11 cellular contexts compared by ENCODE assay signal in the genomic region with DNA sequence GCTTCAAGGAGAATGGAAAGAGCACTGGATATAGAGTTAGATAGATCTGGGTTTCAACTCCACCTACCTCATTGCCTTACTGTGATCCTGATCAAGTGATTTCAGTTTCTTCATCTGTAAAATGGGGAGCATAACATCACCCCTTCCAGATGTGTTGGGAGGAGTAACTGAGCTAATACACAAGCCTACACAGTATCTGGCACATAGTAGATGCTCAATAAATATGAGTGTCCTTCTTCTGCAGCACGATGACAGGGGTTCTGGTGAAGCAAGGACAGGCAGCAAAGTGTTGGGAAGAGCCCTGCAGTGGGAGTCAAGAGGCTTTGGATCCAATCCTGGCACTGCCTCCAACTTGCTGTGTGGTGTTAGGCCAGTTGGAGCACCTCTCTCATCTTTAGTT.
DNase-seq lines count a peak whose midpoint lies in the region; ATAC-seq and TF ChIP-seq lines count a peak whose summit lies in the region.
"Had no signal": no experiment of that assay in that cellular context is flagged by ENCODE, and none has a peak within 500 bp of the region (broad histone marks: within the 10 kb centered on the region; RNA-seq: fewer than 3 reads in every experiment).

No MANE protein-coding gene starts in this region.

- peaks cover 85% of the 10 kb centered on the region for H3K4me1 Mint-ChIP-seq in activated naive CD4-positive, alpha-beta T cell treated with anti-CD3 and anti-CD28 coated beads, Interleukin-2, amount 50 U/mL, for 24 hours
- H3K4me1 Mint-ChIP-seq in T-helper 17 cell (peaks cover 73% of the 10 kb centered on the region), type B pancreatic cell (ENCODE audit: unreplicated experiment) (peaks cover 38% of the 10 kb centered on the region)

- H3K27ac ChIP-seq in esophagus squamous epithelium (peak overlapping the region; percentile 43 to 85 (median 72)), gastrocnemius medialis (no peak overlapping the region)

- TF ChIP-seq CTCF in esophagus squamous epithelium (IDR thresholded peaks at IDR 0.05) = no peak
- TF ChIP-seq CTCF in type B pancreatic cell (conservative IDR thresholded peaks at IDR 0.05) = no peak
- TF ChIP-seq CTCF in gastrocnemius medialis (IDR thresholded peaks at IDR 0.05 in 4 of 5, conservative IDR thresholded peaks at IDR 0.05 in 1 of 5) = no peak

- 100% methylated on average over 1 of the region's 1 CpG; no CpG with 5 or more reads in 1 of the 2 donors for WGBS in esophagus squamous epithelium, 2 donors

- peaks cover 0 to 31% (median 0%) of the 10 kb centered on the region in 4 donors for H3K27me3 ChIP-seq in esophagus squamous epithelium
- H3K27me3 ChIP-seq in gastrocnemius medialis = no peaks in the 10 kb centered on the region
- H3K27me3 ChIP-seq: gastroesophageal sphincter had no signal

- peak overlapping the region; percentile 36 for H3K4me3 Mint-ChIP-seq in activated naive CD4-positive, alpha-beta T cell treated with anti-CD3 and anti-CD28 coated beads, Interleukin-2, amount 50 U/mL, for 24 hours
- H3K4me3 Mint-ChIP-seq in T-helper 17 cell = peak overlapping the region; percentile 87
- peak overlapping the region; percentile 23 for H3K4me3 Mint-ChIP-seq in type B pancreatic cell
- H3K4me3 Mint-ChIP-seq: neural crest cell had no signal

- H3K36me3 ChIP-seq in esophagus squamous epithelium (no peaks in the 10 kb centered on the region), gastrocnemius medialis (no peaks in the 10 kb centered on the region)
- H3K36me3 ChIP-seq: gastroesophageal sphincter had no signal

- ATAC-seq in T-helper 17 cell (no peak), HG02678 (IDR thresholded peaks at IDR 0.05; ENCODE audit: unreplicated experiment) (no peak), gastrocnemius medialis (no peak)

- H3K9me3 Mint-ChIP-seq in activated naive CD4-positive, alpha-beta T cell treated with anti-CD3 and anti-CD28 coated beads, Interleukin-2, amount 50 U/mL, for 24 hours = no peaks in the 10 kb centered on the region
- H3K9me3 Mint-ChIP-seq in type B pancreatic cell = no peaks in the 10 kb centered on the region
- H3K9me3 Mint-ChIP-seq: neural crest cell had no signal

- intact Hi-C loops in esophagus squamous epithelium (cut with DNase I) = no loop called here
- intact Hi-C loops in gastrocnemius medialis (cut with DNase I; ENCODE audit: low total_unique reads) = no loop called here

- no peak for TF ChIP-seq POLR2A in esophagus squamous epithelium (IDR thresholded peaks at IDR 0.05)
- no peak for TF ChIP-seq POLR2A in gastrocnemius medialis (IDR thresholded peaks at IDR 0.05)

- in situ Hi-C loops in gastrocnemius medialis (cut with MboI; ENCODE audit: low sequenced_read_pairs in 4 of 4) = loop anchor here in 1 of 4 donors (25.0 kb wide), 2 partner anchors 406 to 756 kb away; a partner anchor contains a TSS

- H3K9me3 ChIP-seq in T-helper 17 cell (ENCODE audit: control insufficient read depth, low read length, poor library complexity, severe bottlenecking) (no peaks in the 10 kb centered on the region), esophagus squamous epithelium (no peaks in the 10 kb centered on the region), gastrocnemius medialis (no peaks in the 10 kb centered on the region)
- H3K9me3 ChIP-seq: gastroesophageal sphincter had no signal

- H3K4me3 ChIP-seq in esophagus squamous epithelium = no peak overlapping the region
- H3K4me3 ChIP-seq in gastrocnemius medialis = no peak overlapping the region
- H3K4me3 ChIP-seq: gastroesophageal sphincter had no signal

- DNase-seq in activated naive CD4-positive, alpha-beta T cell treated with anti-CD3 and anti-CD28 coated beads, Interleukin-2, amount 50 U/mL, for 16 hours = no peak
- DNase-seq in T-helper 17 cell (no peak), esophagus squamous epithelium (lab: John Stamatoyannopoulos, UW) (no peak), type B pancreatic cell (ENCODE audit: extremely low spot score, unreplicated experiment) (no peak), gastrocnemius medialis (no peak), anterior cingulate cortex (lab: John Stamatoyannopoulos, UW) (no peak)
- DNase-seq: cortex of kidney had no signal

- H3K27ac Mint-ChIP-seq in activated naive CD4-positive, alpha-beta T cell treated with anti-CD3 and anti-CD28 coated beads, Interleukin-2, amount 50 U/mL, for 24 hours = peak overlapping the region; percentile 85
- H3K27ac Mint-ChIP-seq in T-helper 17 cell (peak overlapping the region; percentile 90), type B pancreatic cell (peak overlapping the region; percentile 87)

- no peaks in the 10 kb centered on the region for H3K27me3 Mint-ChIP-seq in activated naive CD4-positive, alpha-beta T cell treated with anti-CD3 and anti-CD28 coated beads, Interleukin-2, amount 50 U/mL, for 24 hours
- H3K27me3 Mint-ChIP-seq in T-helper 17 cell (peaks cover 14% of the 10 kb centered on the region), type B pancreatic cell (peaks cover 14% of the 10 kb centered on the region)

- H3K36me3 Mint-ChIP-seq in activated naive CD4-positive, alpha-beta T cell treated with anti-CD3 and anti-CD28 coated beads, Interleukin-2, amount 50 U/mL, for 24 hours = no peaks in the 10 kb centered on the region
- H3K36me3 Mint-ChIP-seq in T-helper 17 cell (ENCODE audit: low read depth) (no peaks in the 10 kb centered on the region), type B pancreatic cell (no peaks in the 10 kb centered on the region)

- peaks cover 40 to 72% (median 45%) of the 10 kb centered on the region in 3 donors for H3K4me1 ChIP-seq in esophagus squamous epithelium
- no peaks in the 10 kb centered on the region for H3K4me1 ChIP-seq in gastrocnemius medialis

Comparison
In these comparisons a context has a peak if more than half of its experiments do, and no peak if none do; other contexts are left out.
1. H3K4me3 Mint-ChIP-seq: peak in every context shown above with its lines; median percentile 87 in T-helper 17 cell; 36 in activated naive CD4-positive, alpha-beta T cell treated with anti-CD3 and anti-CD28 coated beads, Interleukin-2, amount 50 U/mL, for 24 hours; 23 in type B pancreatic cell.
2. H3K27ac ChIP-seq: peak in esophagus squamous epithelium (4 of 4); none in gastrocnemius medialis (0 of 4).
3. Peak in every context shown above with its lines, with median percentiles within 50 percentile points of each other: H3K27ac Mint-ChIP-seq.